24 cellular contexts compared by ENCODE assay signal in the genomic region with DNA sequence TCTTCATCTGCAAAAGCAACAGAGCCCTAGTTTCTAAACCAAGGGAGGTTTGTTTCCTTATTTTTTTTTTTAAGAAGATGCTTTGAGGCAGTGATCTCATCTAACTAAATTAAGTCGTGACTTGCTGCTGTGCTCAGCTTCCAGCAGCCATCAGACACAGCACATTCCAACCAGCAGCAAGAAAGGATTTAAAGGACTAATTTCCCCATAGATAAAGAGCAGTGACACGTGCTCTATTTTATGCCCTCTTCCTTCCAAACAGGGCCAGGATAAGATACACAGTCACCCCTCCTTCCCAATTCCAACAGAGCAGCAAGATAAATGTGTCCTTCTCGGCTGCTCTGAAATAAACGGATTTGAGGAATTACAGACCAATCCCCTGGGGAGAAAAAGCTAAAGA.
DNase-seq lines count a peak whose midpoint lies in the region; TF ChIP-seq lines count a peak whose summit lies in the region.
"Had no signal": no experiment of that assay in that cellular context is flagged by ENCODE, and none has a peak within 500 bp of the region (broad histone marks: within the 10 kb centered on the region; RNA-seq: fewer than 3 reads in every experiment).

No MANE protein-coding gene starts in this region.

- TF ChIP-seq CTCF in coronary artery (IDR thresholded peaks at IDR 0.05) = no peak
- TF ChIP-seq CTCF in RWPE1 (conservative IDR thresholded peaks at IDR 0.05; ENCODE audit: low read depth) = no peak

- POLR2A ChIA-PET in RWPE1 (lab: Yijun Ruan, JAX; ENCODE audit: low non-redundant PET) = no interaction called here

- no peak overlapping the region for H4K8ac ChIP-seq in mesendoderm (ENCODE audit: low read depth, low read length)

- peak overlapping the region; percentile 13 for H3K27ac ChIP-seq in caudate nucleus (ENCODE audit: low read depth, low read length)
- H3K27ac ChIP-seq in mesendoderm (ENCODE audit: low read depth, low read length) = no peak overlapping the region
- H3K27ac ChIP-seq in coronary artery = no peak overlapping the region
- H3K27ac ChIP-seq in RWPE1 = no peak overlapping the region
- H3K27ac ChIP-seq: colonic mucosa, lower lobe of right lung, ovary, right lobe of liver had no signal

- no peak overlapping the region for H2BK120ac ChIP-seq in mesendoderm (ENCODE audit: low read depth, low read length)

- no peaks in the 10 kb centered on the region for H3K4me1 ChIP-seq in mesendoderm (ENCODE audit: control insufficient read depth, low read depth, low read length)
- H3K4me1 ChIP-seq: colonic mucosa, lower lobe of right lung, right lobe of liver had no signal

- CTCF ChIA-PET in RWPE1 (lab: Yijun Ruan, JAX) = no interaction called here

- no peak overlapping the region for H3K4ac ChIP-seq in mesendoderm (ENCODE audit: low read depth, low read length)

- WGBS in mesendoderm (ENCODE audit: extremely low coverage, insufficient coverage, low lambda C conversion rate) = no CpG with 5 or more reads among the region's 4 CpGs

- no peak overlapping the region for H3K4me2 ChIP-seq in mesendoderm (ENCODE audit: low read length)
- H3K4me2 ChIP-seq: GM23338 had no signal

- no peak overlapping the region for H2BK15ac ChIP-seq in mesendoderm (replicated peaks; ENCODE audit: low read depth)

- no peak overlapping the region for H2AK5ac ChIP-seq in mesendoderm (ENCODE audit: low read length)

- H3K4me3 ChIP-seq in mesendoderm (ENCODE audit: low read length) (no peak overlapping the region), coronary artery (no peak overlapping the region)
- H3K4me3 ChIP-seq: colonic mucosa, GM23338, lower lobe of right lung, MG63, ovary, right lobe of liver had no signal

- no peak overlapping the region for H4K5ac ChIP-seq in mesendoderm (ENCODE audit: low read length)

- H3K79me2 ChIP-seq in mesendoderm (ENCODE audit: control insufficient read depth, insufficient read depth, low read length) = no peaks in the 10 kb centered on the region

- no peak overlapping the region for H2BK5ac ChIP-seq in mesendoderm (ENCODE audit: low read length)

- H3K56ac ChIP-seq in mesendoderm (ENCODE audit: low read length) = no peak overlapping the region

- peaks cover 8% of the 10 kb centered on the region for H3K36me3 ChIP-seq in mesendoderm (ENCODE audit: control insufficient read depth, insufficient read depth, low read length)
- H3K36me3 ChIP-seq: colonic mucosa, lower lobe of right lung, ovary, right lobe of liver had no signal

- DNase-seq in AG08395 (ENCODE audit: low spot score) (peak; percentile 34), LHCN-M2 (ENCODE audit: low read depth) (peak; percentile 1), caudate nucleus (lab: John Stamatoyannopoulos, UW) (peak in 1 of 61 donors; percentile 33), mesendoderm (peak; percentile 51), NCI-H524 (lab: John Stamatoyannopoulos, UW) (no peak), coronary artery (ENCODE audit: low spot score) (no peak), amniotic stem cell (lab: John Stamatoyannopoulos, UW) (no peak), RWPE1 (ENCODE audit: low spot score) (no peak)
- DNase-seq: activated CD4-positive, CD25-positive, alpha-beta regulatory T cell treated with anti-CD3 and anti-CD28 coated beads, Interleukin-2, amount 50 U/mL, for 72 hours; activated CD8-positive, alpha-beta T cell treated with anti-CD3 and anti-CD28 coated beads, Interleukin-2, amount 10 ng/mL, durations not matched to agents 7 days and 5 days; activated naive CD4-positive, alpha-beta T cell treated with Interleukin-2 at 50 U/mL for 16 hours; activated T-cell treated with anti-CD3 and anti-CD28 coated beads, Interleukin-2, amount 50 U/mL, for 24 hours; aorta; colonic mucosa; DMS 273 treated with DMSO at 0.1 percent for 48 hours; GF-D8; islet precursor cell; lower lobe of right lung; MG63; NCI-H226; ovary; right lobe of liver; T1000 had no signal

- no peaks in the 10 kb centered on the region for H3K79me1 ChIP-seq in mesendoderm (ENCODE audit: low read length)

- no peak overlapping the region for H3K23ac ChIP-seq in mesendoderm (ENCODE audit: low read length)

- H3K18ac ChIP-seq in mesendoderm (ENCODE audit: low read length) = no peak overlapping the region

- H3K27me3 ChIP-seq in mesendoderm (ENCODE audit: insufficient read depth, low read length, poor library complexity) = no peaks in the 10 kb centered on the region
- H3K27me3 ChIP-seq: colonic mucosa, MG63, ovary, right lobe of liver had no signal

- H3K9ac ChIP-seq in mesendoderm (ENCODE audit: low read length) = no peak overlapping the region

Comparison
In these comparisons a context has a peak if more than half of its experiments do, and no peak if none do; other contexts are left out.
1. DNase-seq: peak in AG08395 (single experiment), LHCN-M2 (single experiment) and mesendoderm (single experiment); none in NCI-H524 (0 of 2), coronary artery (single experiment), amniotic stem cell (single experiment) and RWPE1 (single experiment).